ENCODE assay signal across 14 cellular contexts in the genomic region with DNA sequence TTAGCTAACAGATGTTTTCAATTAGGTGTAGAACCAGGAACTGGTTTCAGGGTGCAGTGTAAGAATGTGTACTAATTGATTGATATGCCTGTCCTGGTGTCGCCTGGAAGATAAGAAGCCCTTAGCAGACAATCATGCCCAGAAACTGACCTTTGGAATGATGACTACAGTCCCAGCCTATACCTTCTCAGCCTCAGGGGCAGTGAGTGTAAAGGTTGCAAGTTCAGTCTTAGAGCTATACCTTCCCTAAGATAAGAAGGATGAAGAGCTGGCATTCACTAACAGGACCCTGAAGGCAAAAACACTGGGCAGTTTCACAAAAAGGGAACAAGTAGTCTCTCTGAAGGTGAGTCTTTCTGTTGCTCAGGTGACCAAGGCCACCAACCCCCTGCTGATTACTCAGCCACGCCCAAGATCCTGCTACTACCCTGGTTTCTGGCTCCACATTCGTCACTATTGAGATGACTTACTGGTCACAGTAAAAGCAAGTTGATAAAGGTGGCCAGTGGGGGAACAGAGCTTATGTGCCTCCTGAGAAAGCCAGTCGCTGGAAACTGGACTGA.
DNase-seq lines count a peak whose midpoint lies in the region; ATAC-seq, FAIRE-seq and TF ChIP-seq lines count a peak whose summit lies in the region.
"Had no signal": no experiment of that assay in that cellular context is flagged by ENCODE, and none has a peak within 500 bp of the region (broad histone marks: within the 10 kb centered on the region; RNA-seq: fewer than 3 reads in every experiment).

No MANE protein-coding gene starts in this region.

- FAIRE-seq in GM19239 (lab: Jason Lieb, UNC): peak; percentile 26
- FAIRE-seq: G401.6 had no signal

- peak; percentile 61 to 66 for TF ChIP-seq POLR2A in Peyer's patch (IDR thresholded peaks at IDR 0.05)
- TF ChIP-seq POLR2A in gastroesophageal sphincter (IDR thresholded peaks at IDR 0.05): no peak

- TF ChIP-seq EP300 in gastroesophageal sphincter (IDR thresholded peaks at IDR 0.05): no peak

- H3K27ac ChIP-seq in Peyer's patch: peak overlapping the region; percentile 2 to 95 (median 83)
- peak overlapping the region; percentile 36 to 71 (median 66) for H3K27ac ChIP-seq in gastroesophageal sphincter
- peak overlapping the region; percentile 80 for H3K27ac ChIP-seq in rectal smooth muscle tissue (ENCODE audit: low read depth, low read length)
- H3K27ac ChIP-seq in CD8-positive, alpha-beta T cell (ENCODE audit: low read depth, low read length): no peak overlapping the region
- H3K27ac ChIP-seq: HL-60 had no signal

- no peaks in the 10 kb centered on the region for H3K9me3 Mint-ChIP-seq in activated T-cell treated with anti-CD3 and anti-CD28 coated beads, Interleukin-2, amount 50 U/mL, for 72 hours
- H3K9me3 Mint-ChIP-seq in CD8-positive, alpha-beta T cell: no peaks in the 10 kb centered on the region
- H3K9me3 Mint-ChIP-seq: immature natural killer cell had no signal

- H3K9me3 ChIP-seq in Peyer's patch (no peaks in the 10 kb centered on the region), gastroesophageal sphincter (no peaks in the 10 kb centered on the region)
- no peaks in the 10 kb centered on the region for H3K9me3 ChIP-seq in CD8-positive, alpha-beta T cell (ENCODE audit: low read length)

- H3K4me3 ChIP-seq in Peyer's patch (peak overlapping the region in 3 of 4 donors; percentile 4 to 53 (median 46)), gastroesophageal sphincter (no peak overlapping the region), rectal smooth muscle tissue (ENCODE audit: low read length) (peak overlapping the region; percentile 50)
- no peak overlapping the region for H3K4me3 ChIP-seq in CD8-positive, alpha-beta T cell (ENCODE audit: low read depth, low read length)

- DNase-seq in GM19239 (ENCODE audit: insufficient read length, low spot score) (no peak), Peyer's patch (peak in 2 of 3 donors; percentile 74), putamen (ENCODE audit: low spot score) (no peak), GM03348 (ENCODE audit: low spot score) (no peak)
- no peak for DNase-seq in activated T-cell treated with anti-CD3 and anti-CD28 coated beads, Interleukin-2, amount 50 U/mL, for 72 hours
- no peak for DNase-seq in CD8-positive, alpha-beta T cell
- DNase-seq: activated CD4-positive, alpha-beta T cell treated with anti-CD3 and anti-CD28 coated beads, Interleukin-2, amount 50 U/mL, for 48 hours; cortex of kidney; immature natural killer cell; NCI-H226 had no signal

- 42 to 77% methylated on average over 3 of the region's 4 CpGs for WGBS in gastroesophageal sphincter (ENCODE audit: low coverage in 1 of 2), 2 donors

- POLR2A ChIA-PET in CD8-positive, alpha-beta T cell (lab: Charles Lee): no interaction called here

- H3K36me3 Mint-ChIP-seq in activated T-cell treated with anti-CD3 and anti-CD28 coated beads, Interleukin-2, amount 50 U/mL, for 72 hours (ENCODE audit: insufficient read depth in 2 of 2): no peaks in the 10 kb centered on the region
- peaks cover 5% of the 10 kb centered on the region for H3K36me3 Mint-ChIP-seq in CD8-positive, alpha-beta T cell
- H3K36me3 Mint-ChIP-seq: immature natural killer cell had no signal

- TF ChIP-seq CTCF in Peyer's patch (IDR thresholded peaks at IDR 0.05) (no peak), gastroesophageal sphincter (IDR thresholded peaks at IDR 0.05) (no peak)
- no peak for TF ChIP-seq CTCF in CD8-positive, alpha-beta T cell (IDR thresholded peaks at IDR 0.05)

- H3K9ac ChIP-seq in rectal smooth muscle tissue (ENCODE audit: low read length): no peak overlapping the region

- H3K4me1 Mint-ChIP-seq in activated T-cell treated with anti-CD3 and anti-CD28 coated beads, Interleukin-2, amount 50 U/mL, for 72 hours (ENCODE audit: low read depth): peaks cover 52% of the 10 kb centered on the region
- H3K4me1 Mint-ChIP-seq in CD8-positive, alpha-beta T cell (ENCODE audit: low read depth): peaks cover 44% of the 10 kb centered on the region

- ATAC-seq in gastroesophageal sphincter: no peak
- no peak for ATAC-seq in activated T-cell treated with anti-CD3 and anti-CD28 coated beads, Interleukin-2, amount 50 U/mL, for 72 hours (replicated peaks in 1 of 2)
- ATAC-seq in CD8-positive, alpha-beta T cell: no peak

- no peak overlapping the region for H3K4me3 Mint-ChIP-seq in activated T-cell treated with anti-CD3 and anti-CD28 coated beads, Interleukin-2, amount 50 U/mL, for 72 hours
- no peak overlapping the region for H3K4me3 Mint-ChIP-seq in CD8-positive, alpha-beta T cell
- H3K4me3 Mint-ChIP-seq: immature natural killer cell had no signal

- CTCF ChIA-PET in CD8-positive, alpha-beta T cell (lab: Charles Lee): interaction anchor here (2.3 kb wide), 1 partner anchor 93 kb away, joined by 9 read pairs; no protein-coding TSS in a partner anchor

- no peaks in the 10 kb centered on the region for H3K27me3 Mint-ChIP-seq in activated T-cell treated with anti-CD3 and anti-CD28 coated beads, Interleukin-2, amount 50 U/mL, for 72 hours (ENCODE audit: low read depth)
- H3K27me3 Mint-ChIP-seq in CD8-positive, alpha-beta T cell (ENCODE audit: low read depth): no peaks in the 10 kb centered on the region

- H3K4me1 ChIP-seq in Peyer's patch: peaks cover 0 to 54% (median 8%) of the 10 kb centered on the region in 4 donors
- H3K4me1 ChIP-seq in gastroesophageal sphincter: peaks cover 12 to 68% (median 20%) of the 10 kb centered on the region in 3 donors
- H3K4me1 ChIP-seq in rectal smooth muscle tissue (ENCODE audit: control insufficient read depth, insufficient read depth, low read length): peaks cover 34% of the 10 kb centered on the region
- peaks cover 23% of the 10 kb centered on the region for H3K4me1 ChIP-seq in CD8-positive, alpha-beta T cell (ENCODE audit: insufficient read depth, low read length)

- H3K27ac Mint-ChIP-seq in activated T-cell treated with anti-CD3 and anti-CD28 coated beads, Interleukin-2, amount 50 U/mL, for 72 hours: no peak overlapping the region
- H3K27ac Mint-ChIP-seq in CD8-positive, alpha-beta T cell: no peak overlapping the region

- no peaks in the 10 kb centered on the region for H3K27me3 ChIP-seq in Peyer's patch
- no peaks in the 10 kb centered on the region for H3K27me3 ChIP-seq in gastroesophageal sphincter
- no peaks in the 10 kb centered on the region for H3K27me3 ChIP-seq in rectal smooth muscle tissue (ENCODE audit: control insufficient read depth, insufficient read depth, low read length)
- H3K27me3 ChIP-seq in CD8-positive, alpha-beta T cell (ENCODE audit: insufficient read depth, low read length): no peaks in the 10 kb centered on the region

- intact Hi-C loops in CD8-positive, alpha-beta T cell (cut with DNase I, micrococcal nuclease): loop anchor here in 1 of 2 experiments (10.0 kb wide), 1 partner anchor 1407 kb away; a partner anchor contains a TSS

- no peaks in the 10 kb centered on the region for H3K36me3 ChIP-seq in Peyer's patch
- no peaks in the 10 kb centered on the region for H3K36me3 ChIP-seq in gastroesophageal sphincter
- no peaks in the 10 kb centered on the region for H3K36me3 ChIP-seq in rectal smooth muscle tissue (ENCODE audit: control insufficient read depth, insufficient read depth, low read length)
- H3K36me3 ChIP-seq in CD8-positive, alpha-beta T cell (ENCODE audit: insufficient read depth, low read length): no peaks in the 10 kb centered on the region

Comparison
In these comparisons a context has a peak if more than half of its experiments do, and no peak if none do; other contexts are left out.
1. DNase-seq: peak in Peyer's patch (2 of 3); none in GM19239 (single experiment), putamen (single experiment), activated T-cell treated with anti-CD3 and anti-CD28 coated beads, Interleukin-2, amount 50 U/mL, for 72 hours (0 of 2), CD8-positive, alpha-beta T cell (0 of 7) and GM03348 (single experiment).
2. H3K4me3 ChIP-seq: peak in Peyer's patch (3 of 4) and rectal smooth muscle tissue (single experiment); none in gastroesophageal sphincter (0 of 2) and CD8-positive, alpha-beta T cell (single experiment).
3. POLR2A ChIP-seq: peak in Peyer's patch (2 of 2); none in gastroesophageal sphincter (0 of 2).